33 cellular contexts compared by ENCODE assay signal in the genomic region with DNA sequence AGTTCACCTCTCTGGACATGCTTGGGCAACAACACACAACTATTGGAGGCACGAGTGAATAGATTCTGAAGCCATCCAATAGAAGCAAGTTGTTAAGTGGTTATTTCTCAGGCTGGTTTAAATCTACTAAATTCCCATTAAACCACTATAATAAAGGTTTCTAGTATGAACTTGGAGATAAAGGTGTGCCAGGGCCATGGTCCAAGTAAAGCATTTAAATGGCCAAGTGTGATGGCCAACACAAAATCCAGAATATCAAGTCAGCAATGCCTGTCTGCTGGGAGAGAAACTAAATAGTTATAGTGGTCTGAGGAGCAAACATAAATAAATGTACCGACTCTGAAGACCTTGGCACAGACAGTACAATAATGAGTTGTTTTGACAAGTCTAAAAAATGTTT.
"Had no signal": no experiment of that assay in that cellular context is flagged by ENCODE, and none has a peak within 500 bp of the region (broad histone marks: within the 10 kb centered on the region; RNA-seq: fewer than 3 reads in every experiment).

No MANE protein-coding gene starts in this region.

- H3K36me3 ChIP-seq: ascending aorta had no signal

- H3K4me2 ChIP-seq: KMS-11, PC-9 had no signal

- ATAC-seq: activated CD8-positive, alpha-beta T cell treated with anti-CD3 and anti-CD28 coated beads for 36 hours had no signal

- DNase-seq: activated B cell treated with CpG ODN at 0.5 μM for 24 hours; activated CD4-positive, alpha-beta T cell treated with anti-CD3 and anti-CD28 coated beads for 48 hours; activated CD4-positive, CD25-positive, alpha-beta regulatory T cell treated with anti-CD3 and anti-CD28 coated beads, Interleukin-2, amount 50 U/mL, for 72 hours; activated CD8-positive, alpha-beta T cell treated with anti-CD3 and anti-CD28 coated beads for 36 hours; activated gamma-delta T cell; activated naive CD4-positive, alpha-beta T cell treated with Interleukin-2 at 50 U/mL for 16 hours; activated naive CD8-positive, alpha-beta T cell treated with anti-CD3 and anti-CD28 coated beads, Interleukin-2, amount 10 ng/mL, durations not matched to agents 7 days and 5 days; activated T-cell treated with anti-CD3 and anti-CD28 coated beads, Interleukin-2, amount 50 U/mL, for 24 hours; amygdala; caudate nucleus; cerebellar nuclear complex; NCI-H1048; NCI-H1105 treated with DMSO at 0.1 percent for 48 hours; NCI-H1436; NCI-H1694; NCI-H1930; NCI-H2081 treated with DMSO at 0.1 percent for 48 hours; NCI-H345; NCI-H510A; NCI-H526; NCI-H748 treated with DMSO at 0.1 percent for 48 hours; PC-9; Right ventricle myocardium superior; SW 1271; T-helper 1 cell; T-helper 2 cell; T-helper 9 cell had no signal

- H3K9me3 ChIP-seq: ascending aorta had no signal

- H3K36me3 Mint-ChIP-seq: activated naive CD4-positive, alpha-beta T cell treated with anti-CD3 and anti-CD28 coated beads, Interleukin-2, amount 50 U/mL, for 24 hours; activated naive CD8-positive, alpha-beta T cell treated with anti-CD3 and anti-CD28 coated beads, Interleukin-2, amount 10 ng/mL, durations not matched to agents 7 days and 5 days; brain had no signal

- H3K4me3 ChIP-seq: ascending aorta, PC-9 had no signal

- H3K4me1 Mint-ChIP-seq: activated B cell treated with CpG ODN at 0.5 μM for 24 hours had no signal

- H3K9ac ChIP-seq: KMS-11 had no signal

- H3K9me3 Mint-ChIP-seq: activated B cell treated with CpG ODN at 0.5 μM for 24 hours; activated CD8-positive, alpha-beta T cell treated with anti-CD3 and anti-CD28 coated beads for 36 hours; activated naive CD4-positive, alpha-beta T cell treated with anti-CD3 and anti-CD28 coated beads, Interleukin-2, amount 50 U/mL, for 24 hours; activated naive CD8-positive, alpha-beta T cell treated with anti-CD3 and anti-CD28 coated beads, Interleukin-2, amount 10 ng/mL, durations not matched to agents 7 days and 5 days; activated T-cell treated with anti-CD3 and anti-CD28 coated beads, Interleukin-2, amount 50 U/mL, for 24 hours; activated T-helper 2 cell treated with anti-CD3 and anti-CD28 coated beads, Interferon-gamma antibody, Interleukin-2, Interleukin-4, amounts not matched to agents 10 μg/mL and 5 μg/mL and 100 μg/mL, durations not matched to agents 14 hours and 24 hours and 36 hours had no signal

- H3K27ac Mint-ChIP-seq: activated B cell treated with CpG ODN at 0.5 μM for 24 hours; activated CD8-positive, alpha-beta T cell treated with anti-CD3 and anti-CD28 coated beads for 36 hours; activated naive CD4-positive, alpha-beta T cell treated with anti-CD3 and anti-CD28 coated beads, Interleukin-2, amount 50 U/mL, for 24 hours; activated naive CD8-positive, alpha-beta T cell treated with anti-CD3 and anti-CD28 coated beads, Interleukin-2, amount 10 ng/mL, durations not matched to agents 7 days and 5 days; activated T-cell treated with anti-CD3 and anti-CD28 coated beads, Interleukin-2, amount 50 U/mL, for 24 hours; activated T-helper 2 cell treated with anti-CD3 and anti-CD28 coated beads, Interferon-gamma antibody, Interleukin-2, Interleukin-4, amounts not matched to agents 10 μg/mL and 5 μg/mL and 100 μg/mL, durations not matched to agents 14 hours and 24 hours and 36 hours had no signal

- H2AFZ ChIP-seq: PC-9 had no signal

- H3K4me3 Mint-ChIP-seq: activated B cell treated with CpG ODN at 0.5 μM for 24 hours; activated CD8-positive, alpha-beta T cell treated with anti-CD3 and anti-CD28 coated beads for 36 hours; activated naive CD4-positive, alpha-beta T cell treated with anti-CD3 and anti-CD28 coated beads, Interleukin-2, amount 50 U/mL, for 24 hours; activated naive CD8-positive, alpha-beta T cell treated with anti-CD3 and anti-CD28 coated beads, Interleukin-2, amount 10 ng/mL, durations not matched to agents 7 days and 5 days; activated T-cell treated with anti-CD3 and anti-CD28 coated beads, Interleukin-2, amount 50 U/mL, for 24 hours; brain had no signal

- H3K27me3 ChIP-seq: ascending aorta had no signal

- H3K27ac ChIP-seq: ascending aorta, KMS-11, PC-9, VCaP had no signal
